In the genomic region with DNA sequence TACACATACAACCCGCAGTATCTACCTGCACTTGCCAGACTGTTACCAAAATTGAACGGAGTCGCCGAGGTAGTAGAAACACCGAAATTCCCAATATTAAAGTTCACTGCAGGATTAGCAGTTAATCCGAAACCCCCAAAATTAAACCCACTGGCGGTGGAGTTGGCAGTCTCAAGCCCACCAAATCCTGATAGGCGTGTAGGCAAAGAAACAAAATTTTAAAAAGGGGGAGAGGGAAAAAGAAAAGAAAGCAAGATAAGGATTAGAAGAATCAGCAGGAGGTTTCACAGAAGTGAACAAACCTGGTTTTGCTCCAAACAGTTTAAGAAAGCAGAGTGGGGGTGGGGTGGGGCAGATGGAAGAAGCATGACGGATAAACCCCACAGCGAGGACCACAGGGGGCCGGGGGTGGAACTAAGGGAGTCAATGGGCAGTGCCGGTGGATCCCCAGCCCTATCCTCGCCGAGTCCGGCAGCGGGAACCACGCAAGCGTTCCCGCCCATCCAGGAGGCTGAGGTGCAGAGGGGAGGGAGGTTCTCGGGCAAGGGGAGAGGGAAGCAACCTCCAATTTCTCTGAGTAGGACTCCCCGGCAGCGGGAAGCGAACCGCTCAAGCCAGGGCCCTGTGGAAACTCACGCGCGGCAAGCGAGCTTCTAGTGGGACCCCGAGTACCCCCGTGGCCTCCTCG, we compare ENCODE assay signal across 8 cellular contexts. TPM values are rescaled to one million over a fixed set of nuclear protein-coding genes. Genes with fewer than 3 reads are reported as not detected.
DNase-seq lines count a peak whose midpoint lies in the region; ATAC-seq, FAIRE-seq and TF ChIP-seq lines count a peak whose summit lies in the region.

No MANE protein-coding gene starts in this region.

- peaks cover 12 to 27% (median 18%) of the 10 kb centered on the region in 3 donors for H3K4me1 Mint-ChIP-seq in IgD-negative memory B cell
- H3K4me1 Mint-ChIP-seq in activated naive CD4-positive, alpha-beta T cell treated with anti-CD3 and anti-CD28 coated beads for 36 hours (ENCODE audit: low read depth), result peaks cover 27% of the 10 kb centered on the region

- H3K36me3 Mint-ChIP-seq in IgD-negative memory B cell, result peaks cover 9% of the 10 kb centered on the region
- H3K36me3 Mint-ChIP-seq in activated naive CD4-positive, alpha-beta T cell treated with anti-CD3 and anti-CD28 coated beads for 36 hours (ENCODE audit: low read depth), result peaks cover 14% of the 10 kb centered on the region

- ATAC-seq in GM21619 (IDR thresholded peaks at IDR 0.05; ENCODE audit: unreplicated experiment), result peak; percentile 32
- peak; percentile 94 for ATAC-seq in omental fat pad (ENCODE audit: low FRiP score)

- no peaks in the 10 kb centered on the region for H3K27me3 Mint-ChIP-seq in IgD-negative memory B cell
- no peaks in the 10 kb centered on the region for H3K27me3 Mint-ChIP-seq in activated naive CD4-positive, alpha-beta T cell treated with anti-CD3 and anti-CD28 coated beads for 36 hours (ENCODE audit: low read depth)

- DNase-seq in DMS153 treated with DMSO at 0.1 percent for 48 hours (lab: John Stamatoyannopoulos, UW; ENCODE audit: unreplicated experiment), result peak; percentile 20
- peak; percentile 91 for DNase-seq in RKO (ENCODE audit: low spot score)
- DNase-seq in activated naive CD4-positive, alpha-beta T cell treated with anti-CD3 and anti-CD28 coated beads for 36 hours, result peak; percentile 50
- DNase-seq in germinal center (ENCODE audit: low spot score), result peak; percentile 38
- peak; percentile 59 for DNase-seq in omental fat pad (ENCODE audit: low spot score)
- DNase-seq in urothelium cell line (ENCODE audit: low spot score), result peak; percentile 71

- peak; percentile 30 for FAIRE-seq in urothelium cell line (lab: Jason Lieb, UNC)

- TF ChIP-seq CTCF in omental fat pad (IDR thresholded peaks at IDR 0.05), result no peak

- peak overlapping the region; percentile 59 to 95 (median 94) for H3K27ac Mint-ChIP-seq in IgD-negative memory B cell
- H3K27ac Mint-ChIP-seq in activated naive CD4-positive, alpha-beta T cell treated with anti-CD3 and anti-CD28 coated beads for 36 hours, result peak overlapping the region; percentile 97

- peak overlapping the region; percentile 94 to 99 (median 99) for H3K4me3 Mint-ChIP-seq in IgD-negative memory B cell
- H3K4me3 Mint-ChIP-seq in activated naive CD4-positive, alpha-beta T cell treated with anti-CD3 and anti-CD28 coated beads for 36 hours, result peak overlapping the region; percentile 100

- CTCF ChIA-PET in activated naive CD4-positive, alpha-beta T cell treated with anti-CD3 and anti-CD28 coated beads for 36 hours (lab: Charles Lee), result interaction anchor here (0.6 to 1.7 kb wide), 3 partner anchors 33 to 1211 kb away, joined by 3 to 4 read pairs (median 3); a partner anchor contains a TSS

- H3K9me3 Mint-ChIP-seq in IgD-negative memory B cell, result no peaks in the 10 kb centered on the region
- H3K9me3 Mint-ChIP-seq in activated naive CD4-positive, alpha-beta T cell treated with anti-CD3 and anti-CD28 coated beads for 36 hours, result no peaks in the 10 kb centered on the region

- intact Hi-C loops in activated naive CD4-positive, alpha-beta T cell treated with anti-CD3 and anti-CD28 coated beads for 36 hours (cut with micrococcal nuclease), result loop anchor here (1.0 to 10.0 kb wide), 10 partner anchors 52 to 1010 kb away; a partner anchor contains a TSS

RNA-seq across cellular contexts. Expression of a gene that starts 0.6 kb away (rescaled TPM):
- 34.8 TPM for polyA plus RNA-seq in IgD-negative memory B cell
- total RNA-seq in activated naive CD4-positive, alpha-beta T cell treated with anti-CD3 and anti-CD28 coated beads for 36 hours, result 10 to 100 TPM; 43.9 to 53.4 TPM
- total RNA-seq in omental fat pad, result 10 to 100 TPM; 36.0 to 50.1 (median 39.3) TPM

Comparison
In these comparisons a context has a peak if more than half of its experiments do, and no peak if none do; other contexts are left out.
1. Peak in every context shown above with its lines: DNase-seq and ATAC-seq.
2. DNase-seq: peak in every context shown above with its lines; median percentile 91 in RKO; 71 in urothelium cell line; 59 in omental fat pad; 50 in activated naive CD4-positive, alpha-beta T cell treated with anti-CD3 and anti-CD28 coated beads for 36 hours; 38 in germinal center; 20 in DMS153 treated with DMSO at 0.1 percent for 48 hours.